10 cellular contexts compared by ENCODE assay signal in the genomic region with DNA sequence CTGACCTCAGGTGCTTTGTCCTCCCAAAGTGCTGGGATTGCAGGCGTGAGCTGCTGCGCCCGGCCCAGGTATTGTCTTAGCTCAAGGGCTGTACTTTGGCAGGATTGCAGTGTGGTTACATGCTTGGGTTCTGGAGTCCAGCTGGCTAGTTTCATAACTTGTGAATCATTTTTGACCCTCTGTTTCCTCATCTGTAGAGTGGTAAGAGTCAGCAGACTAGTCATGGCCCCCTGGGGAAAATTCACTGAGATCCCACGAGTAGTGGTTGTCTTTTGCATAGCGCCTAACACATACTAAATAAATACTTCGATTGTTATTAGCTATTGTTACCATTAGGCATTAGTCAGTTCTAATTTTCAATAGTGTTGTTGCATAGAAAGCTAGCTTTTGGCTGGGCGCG. TPM values are rescaled to one million over a fixed set of nuclear protein-coding genes. Genes with fewer than 3 reads are reported as not detected.
DNase-seq lines count a peak whose midpoint lies in the region; ATAC-seq lines count a peak whose summit lies in the region.
"Had no signal": no experiment of that assay in that cellular context is flagged by ENCODE, and none has a peak within 500 bp of the region (broad histone marks: within the 10 kb centered on the region; RNA-seq: fewer than 3 reads in every experiment).

No MANE protein-coding gene starts in this region.

- DNase-seq in GM03348 (ENCODE audit: low spot score) = peak; percentile 60
- DNase-seq in RPMI7951 (ENCODE audit: low read depth) = peak; percentile 85
- peak; percentile 79 for DNase-seq in hepatic stellate cell (ENCODE audit: low spot score)
- no peak for DNase-seq in activated CD4-positive, alpha-beta T cell treated with anti-CD3 and anti-CD28 coated beads for 48 hours
- DNase-seq in islet precursor cell = no peak
- DNase-seq: activated CD4-positive, alpha-beta memory T cell treated with anti-CD3 and anti-CD28 coated beads for 36 hours; CD8-positive, alpha-beta memory T cell; KG1; ovary had no signal

- ATAC-seq in HG03439 (IDR thresholded peaks at IDR 0.05; ENCODE audit: unreplicated experiment) = no peak

RNA-seq across cellular contexts. Expression of a gene that starts 14.3 kb away (rescaled TPM):
- 75.8 and 86.1 TPM in 2 replicates for total RNA-seq in RPMI7951 (2014; rRNA removed; shearing (Covaris generic))

RNA-seq across cellular contexts. Expression of a gene that starts 14.9 kb away (rescaled TPM):
- 28.7 and 29.9 TPM in 2 replicates for total RNA-seq in RPMI7951 (2014; rRNA removed; shearing (Covaris generic))

RNA-seq across cellular contexts. Expression of a gene that starts 44.6 kb away (rescaled TPM):
- 11.6 and 12.4 TPM in 2 replicates for total RNA-seq in RPMI7951 (2014; rRNA removed; shearing (Covaris generic))

RNA-seq across cellular contexts. Expression of a gene that starts 52.6 kb away (rescaled TPM):
- 11.2 and 21.2 TPM in 2 replicates for total RNA-seq in RPMI7951 (2014; rRNA removed; shearing (Covaris generic))

Comparison
In these comparisons a context has a peak if more than half of its experiments do, and no peak if none do; other contexts are left out.
1. DNase-seq: peak in GM03348 (single experiment), RPMI7951 (single experiment) and hepatic stellate cell (single experiment); none in activated CD4-positive, alpha-beta T cell treated with anti-CD3 and anti-CD28 coated beads for 48 hours (single experiment) and islet precursor cell (single experiment).